10 cellular contexts compared by ENCODE assay signal in genomic region chr2:207926133-207927076, GRCh38.
A peak's percentile ranks its signal among the peaks of the same experiment; 100 is the strongest.
DNase-seq lines count a peak whose midpoint lies in the region; TF ChIP-seq lines count a peak whose summit lies in the region.
"Had no signal": no experiment of that assay in that cellular context is flagged by ENCODE, and none has a peak within 500 bp of the region (broad histone marks: within the 10 kb centered on the region; RNA-seq: fewer than 3 reads in every experiment).

No MANE protein-coding gene starts in this region.

- H3K36me3 Mint-ChIP-seq in nephron (ENCODE audit: low read depth), result peaks cover 14% of the 10 kb centered on the region

- H3K4me3 Mint-ChIP-seq in nephron, result peak overlapping the region; percentile 2 to 42 (median 35)

- peak; percentile 83 for DNase-seq in AG08396 (ENCODE audit: low spot score)
- peak; percentile 36 to 69 for DNase-seq in NCI-H526 (lab: John Stamatoyannopoulos, UW)
- peak; percentile 71 for DNase-seq in fibroblast of peridontal ligament (ENCODE audit: extremely low read depth)
- DNase-seq in NCI-H2196 (lab: John Stamatoyannopoulos, UW; ENCODE audit: unreplicated experiment), result no peak
- no peak for DNase-seq in activated naive CD4-positive, alpha-beta T cell treated with Interleukin-2 at 50 U/mL for 16 hours
- DNase-seq in Kasumi-1 (lab: John Stamatoyannopoulos, UW), result no peak
- DNase-seq in CD1c-positive myeloid dendritic cell (ENCODE audit: extremely low spot score), result no peak
- DNase-seq: foreskin melanocyte, KBM-7 had no signal

- H3K27me3 Mint-ChIP-seq in nephron (ENCODE audit: low read depth), result peaks cover 10% of the 10 kb centered on the region

- H3K4me1 Mint-ChIP-seq in nephron, result peaks cover 34% of the 10 kb centered on the region

- TF ChIP-seq CTCF in nephron (IDR thresholded peaks at IDR 0.05; ENCODE audit: unreplicated experiment in 3 of 3), result no peak

- H3K9me3 Mint-ChIP-seq in nephron, result no peaks in the 10 kb centered on the region

- peak overlapping the region; percentile 64 to 89 (median 76) for H3K27ac Mint-ChIP-seq in nephron

Comparison
In these comparisons a context has a peak if more than half of its experiments do, and no peak if none do; other contexts are left out.
1. DNase-seq: peak in AG08396 (single experiment), NCI-H526 (2 of 2) and fibroblast of peridontal ligament (single experiment); none in NCI-H2196 (single experiment), activated naive CD4-positive, alpha-beta T cell treated with Interleukin-2 at 50 U/mL for 16 hours (single experiment), Kasumi-1 (0 of 2) and CD1c-positive myeloid dendritic cell (single experiment).